8 cellular contexts compared by ENCODE assay signal in genomic region chr11:93740802-93741093, GRCh38. TPM values are rescaled to one million over a fixed set of nuclear protein-coding genes. Genes with fewer than 3 reads are reported as not detected.
DNase-seq lines count a peak whose midpoint lies in the region; TF ChIP-seq lines count a peak whose summit lies in the region.

No MANE protein-coding gene starts in this region.

- TF ChIP-seq CTCF in GM20000 (IDR thresholded peaks at IDR 0.05; ENCODE audit: extremely low read depth, missing control alignments) (no peak), neutrophil (IDR thresholded peaks at IDR 0.05) (peak; percentile 5), thyroid gland (IDR thresholded peaks at IDR 0.05) (no peak)

- 0 to 1% methylated on average over 18 of the region's 18 CpGs for WGBS in thyroid gland, 2 donors

- no peak for TF ChIP-seq POLR2A in thyroid gland (IDR thresholded peaks at IDR 0.05)

- H3K27ac ChIP-seq in neutrophil (peak overlapping the region; percentile 93), thyroid gland (peak overlapping the region; percentile 87 to 94 (median 92))

- H3K36me3 ChIP-seq in neutrophil (peaks cover 46% of the 10 kb centered on the region), thyroid gland (peaks cover 18 to 28% of the 10 kb centered on the region in 2 donors)

- no peaks in the 10 kb centered on the region for H3K27me3 ChIP-seq in neutrophil
- no peaks in the 10 kb centered on the region for H3K27me3 ChIP-seq in thyroid gland

- H3K9me3 ChIP-seq in neutrophil (no peaks in the 10 kb centered on the region), thyroid gland (no peaks in the 10 kb centered on the region)

- H3K4me3 ChIP-seq in neutrophil (ENCODE audit: low read depth in 1 of 2, low read length in 1 of 2) (peak overlapping the region; percentile 95 to 97), thyroid gland (replicated peaks in 1 of 3) (peak overlapping the region; percentile 19 to 80 (median 69))

- intact Hi-C loops in thyroid gland (cut with DNase I) = loop anchor here (5.0 kb wide), 1 partner anchor 47 kb away; no protein-coding TSS in a partner anchor

- H3K4me1 ChIP-seq in neutrophil (ENCODE audit: control insufficient read depth in 1 of 2, insufficient read depth in 1 of 2, low read depth in 1 of 2, low read length in 1 of 2) (peaks cover 31 to 38% of the 10 kb centered on the region in 2 experiments), thyroid gland (peaks cover 24 to 29% of the 10 kb centered on the region in 2 donors)

- DNase-seq in COLO668 (lab: John Stamatoyannopoulos, UW; ENCODE audit: unreplicated experiment) (peak; percentile 65), GM20000 (ENCODE audit: low spot score) (peak; percentile 34), HT-29 (ENCODE audit: low spot score) (peak; percentile 86), fibroblast of the conjunctiva (ENCODE audit: low read depth) (peak; percentile 30), thyroid gland (peak; percentile 49 to 54)
- DNase-seq in activated effector memory CD4-positive, alpha-beta T cell treated with Interleukin-2 at 50 U/mL for 16 hours = peak; percentile 39

TF ChIP-seq in PFSK-1, 5 proteins besides CTCF, POLR2A, EP300 and RAD21:
- TF ChIP-seq POLR2AphosphoS5 (IDR thresholded peaks at IDR 0.05; ENCODE audit: low read depth, low read length) (no peak; the same call in 1 of the 2 replicates), SIN3A (IDR thresholded peaks at IDR 0.05; ENCODE audit: borderline replicate concordance, insufficient read depth, low read length) (peak; percentile 56; the same call in 1 of the 2 replicates), TAF1 (IDR thresholded peaks at IDR 0.05; ENCODE audit: borderline replicate concordance, insufficient read depth, low read length) (no peak), FOXP2 (optimal IDR thresholded peaks at IDR 0.05; ENCODE audit: borderline replicate concordance, extremely low read depth, extremely low read length, insufficient read depth) (no peak), REST (IDR thresholded peaks at IDR 0.05; ENCODE audit: insufficient read depth in 1 of 2, low read depth in 2 of 2, low read length in 2 of 2) (no peak)

RNA-seq across cellular contexts. Expression of gene TAF1D, which starts 0.5 kb away (rescaled TPM):
- 103 and 114 TPM in 2 replicates for total RNA-seq in HT-29 (2014; rRNA removed; shearing (Covaris generic))
- 189 TPM for polyA plus RNA-seq in PFSK-1 (2012; ENCODE audit: insufficient read length, low read depth)
- total RNA-seq in thyroid gland = 100 to 1,000 TPM in 3 of 4 donors, 10 to 100 TPM in 1; 99.9 to 150 (median 125) TPM

RNA-seq across cellular contexts. Expression of gene C11orf54, which starts 0.7 kb away (rescaled TPM):
- total RNA-seq in HT-29 (2014; rRNA removed; shearing (Covaris generic)) = 18.8 and 26.5 TPM in 2 replicates
- polyA plus RNA-seq in PFSK-1 (2012; ENCODE audit: insufficient read length, low read depth) = 9.5 TPM
- total RNA-seq in thyroid gland = 10 to 100 TPM; 46.6 to 71.4 (median 54.9) TPM

RNA-seq across cellular contexts. Expression of gene MED17, which starts 43.3 kb away (rescaled TPM):
- total RNA-seq in HT-29 (2014; rRNA removed; shearing (Covaris generic)) = 44.2 and 45.4 TPM in 2 replicates
- 27.3 TPM for polyA plus RNA-seq in PFSK-1 (2012; ENCODE audit: insufficient read length, low read depth)
- total RNA-seq in thyroid gland = 10 to 100 TPM; 34.6 to 56.3 (median 35.4) TPM

Comparison
In these comparisons a context has a peak if more than half of its experiments do, and no peak if none do; other contexts are left out.
1. Peak in every context shown above with its lines: DNase-seq, H3K4me3 ChIP-seq and H3K27ac ChIP-seq.
2. DNase-seq: peak in every context shown above with its lines; median percentile 86 in HT-29; 65 in COLO668; 52 in thyroid gland; 39 in activated effector memory CD4-positive, alpha-beta T cell treated with Interleukin-2 at 50 U/mL for 16 hours; 34 in GM20000; 30 in fibroblast of the conjunctiva.